ENCODE assay signal across 21 cellular contexts in the genomic region with DNA sequence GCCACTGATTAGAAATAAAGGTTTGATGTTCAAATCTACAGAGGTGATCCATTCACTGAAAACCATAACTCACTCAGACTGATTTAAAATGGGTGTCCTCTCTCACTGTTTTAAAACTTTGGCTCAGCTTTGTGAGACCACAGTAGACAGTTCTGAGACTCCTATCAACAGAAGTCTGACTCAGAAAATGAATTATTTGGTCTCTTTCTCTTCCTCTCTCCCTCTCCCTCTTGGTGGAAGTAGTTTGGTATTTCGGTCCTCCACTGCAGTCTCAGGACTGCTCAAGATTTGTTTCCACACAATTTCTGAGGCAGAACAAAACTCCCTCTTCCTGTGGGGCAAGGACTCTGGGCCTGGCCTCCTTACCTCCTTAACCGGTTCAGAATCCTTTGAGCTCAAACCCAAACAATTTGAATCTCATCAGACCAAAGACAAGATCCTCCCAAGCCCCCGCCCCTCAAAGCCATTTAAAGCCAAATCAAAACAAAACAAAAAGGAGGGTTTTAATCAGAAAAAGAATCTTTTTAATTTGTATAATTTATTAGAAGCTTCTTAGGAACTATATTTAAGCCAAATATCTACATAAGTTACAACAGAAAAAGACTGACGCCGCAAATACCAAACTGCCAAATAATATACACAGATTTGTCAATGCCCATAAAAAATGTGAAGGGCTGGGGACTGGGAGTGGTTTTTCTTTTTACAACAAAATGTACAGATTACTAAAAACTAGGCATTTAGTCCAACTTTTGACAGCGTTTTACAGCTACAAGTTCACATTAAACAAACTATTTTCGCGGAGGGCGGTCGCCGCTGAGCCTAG. TPM values are rescaled to one million over a fixed set of nuclear protein-coding genes. Genes with fewer than 3 reads are reported as not detected.
DNase-seq lines count a peak whose midpoint lies in the region; ATAC-seq and TF ChIP-seq lines count a peak whose summit lies in the region.
"Had no signal": no experiment of that assay in that cellular context is flagged by ENCODE, and none has a peak within 500 bp of the region (broad histone marks: within the 10 kb centered on the region; RNA-seq: fewer than 3 reads in every experiment).

No MANE protein-coding gene starts in this region.

- H3K27me3 Mint-ChIP-seq in activated T-cell treated with anti-CD3 and anti-CD28 coated beads, Interleukin-2, amount 50 U/mL, for 72 hours (ENCODE audit: low read depth): peaks cover 63% of the 10 kb centered on the region
- H3K27me3 Mint-ChIP-seq in activated T-cell treated with anti-CD3 and anti-CD28 coated beads, Interleukin-2, amount 50 U/mL, for 4 hours (ENCODE audit: low read depth): peaks cover 80% of the 10 kb centered on the region

- DNase-seq in activated T-cell treated with anti-CD3 and anti-CD28 coated beads, Interleukin-2, amount 50 U/mL, for 72 hours: no peak
- DNase-seq in activated T-cell treated with anti-CD3 and anti-CD28 coated beads, Interleukin-2, amount 50 U/mL, for 4 hours: no peak
- peak; percentile 39 for DNase-seq in GM20000 (ENCODE audit: low spot score)
- no peak for DNase-seq in epithelial cell of esophagus (ENCODE audit: low read depth)
- no peak for DNase-seq in upper lobe of right lung
- DNase-seq in colonic mucosa: no peak
- DNase-seq: caudate nucleus; CD4-positive, alpha-beta T cell; dorsolateral prefrontal cortex; foreskin fibroblast; NCI-H1436 treated with DMSO at 0.1 percent for 48 hours; NCI-H2227 treated with DMSO at 0.1 percent for 48 hours; stimulated activated CD8-positive, alpha-beta memory T cell treated with anti-CD3 and anti-CD28 coated beads, Interleukin-4, amount 100 ng/mL, for 48 hours; WERI-Rb-1 had no signal

- H3K36me3 ChIP-seq in upper lobe of right lung (no peaks in the 10 kb centered on the region), colonic mucosa (no peaks in the 10 kb centered on the region)
- H3K36me3 ChIP-seq: SJSA1, WERI-Rb-1 had no signal

- H3K9ac ChIP-seq in colonic mucosa (ENCODE audit: low read depth in 2 of 2, low read length in 2 of 2): no peak overlapping the region

- TF ChIP-seq CTCF in GM20000 (IDR thresholded peaks at IDR 0.05; ENCODE audit: extremely low read depth, missing control alignments) (no peak), epithelial cell of esophagus (IDR thresholded peaks at IDR 0.05; ENCODE audit: insufficient read depth, low read depth, low read length, missing control alignments) (no peak), upper lobe of right lung (IDR thresholded peaks at IDR 0.05) (no peak), colonic mucosa (IDR thresholded peaks at IDR 0.05) (no peak)

- no peak overlapping the region for H3K4me3 Mint-ChIP-seq in activated T-cell treated with anti-CD3 and anti-CD28 coated beads, Interleukin-2, amount 50 U/mL, for 72 hours
- H3K4me3 Mint-ChIP-seq in activated T-cell treated with anti-CD3 and anti-CD28 coated beads, Interleukin-2, amount 50 U/mL, for 4 hours: no peak overlapping the region
- H3K4me3 Mint-ChIP-seq: CD4-positive, alpha-beta T cell had no signal

- H3K27me3 ChIP-seq in upper lobe of right lung (peaks cover 94% of the 10 kb centered on the region), colonic mucosa (peaks cover 98% of the 10 kb centered on the region)

- H3K4me3 ChIP-seq in epithelial cell of esophagus (ENCODE audit: low read length): peak overlapping the region; percentile 8
- H3K4me3 ChIP-seq in upper lobe of right lung: peak overlapping the region; percentile 52
- no peak overlapping the region for H3K4me3 ChIP-seq in colonic mucosa
- H3K4me3 ChIP-seq: dorsolateral prefrontal cortex, hepatocyte, SJSA1 had no signal

- H3K4me1 Mint-ChIP-seq in activated T-cell treated with anti-CD3 and anti-CD28 coated beads, Interleukin-2, amount 50 U/mL, for 72 hours (ENCODE audit: low read depth): peaks cover 12% of the 10 kb centered on the region
- peaks cover 7% of the 10 kb centered on the region for H3K4me1 Mint-ChIP-seq in activated T-cell treated with anti-CD3 and anti-CD28 coated beads, Interleukin-2, amount 50 U/mL, for 4 hours (ENCODE audit: low read depth)

- peak overlapping the region; percentile 91 for H3K27ac ChIP-seq in upper lobe of right lung
- H3K27ac ChIP-seq in colonic mucosa: no peak overlapping the region
- H3K27ac ChIP-seq: dorsolateral prefrontal cortex, epithelial cell of prostate, hepatocyte, SJSA1, WERI-Rb-1 had no signal

- intact Hi-C loops in upper lobe of right lung (cut with DNase I): no loop called here
- intact Hi-C loops in colonic mucosa (cut with DNase I): no loop called here

- peaks cover 0 to 3% of the 10 kb centered on the region in 2 donors for H3K36me3 Mint-ChIP-seq in activated T-cell treated with anti-CD3 and anti-CD28 coated beads, Interleukin-2, amount 50 U/mL, for 72 hours (ENCODE audit: insufficient read depth in 2 of 2)
- no peaks in the 10 kb centered on the region for H3K36me3 Mint-ChIP-seq in activated T-cell treated with anti-CD3 and anti-CD28 coated beads, Interleukin-2, amount 50 U/mL, for 4 hours (ENCODE audit: insufficient read depth)

- H3K4me1 ChIP-seq in upper lobe of right lung: peaks cover 6% of the 10 kb centered on the region
- H3K4me1 ChIP-seq in colonic mucosa: peaks cover 11% of the 10 kb centered on the region

- ATAC-seq in activated T-cell treated with anti-CD3 and anti-CD28 coated beads, Interleukin-2, amount 50 U/mL, for 72 hours (replicated peaks in 1 of 2): peak in 1 of 2 donors; percentile 27
- ATAC-seq in activated T-cell treated with anti-CD3 and anti-CD28 coated beads, Interleukin-2, amount 50 U/mL, for 4 hours: no peak
- ATAC-seq in upper lobe of right lung (no peak), HG03159 (IDR thresholded peaks at IDR 0.05; ENCODE audit: unreplicated experiment) (no peak)
- ATAC-seq: Panc1 had no signal

- no peaks in the 10 kb centered on the region for H3K9me3 Mint-ChIP-seq in activated T-cell treated with anti-CD3 and anti-CD28 coated beads, Interleukin-2, amount 50 U/mL, for 72 hours
- no peaks in the 10 kb centered on the region for H3K9me3 Mint-ChIP-seq in activated T-cell treated with anti-CD3 and anti-CD28 coated beads, Interleukin-2, amount 50 U/mL, for 4 hours
- H3K9me3 Mint-ChIP-seq: CD4-positive, alpha-beta T cell had no signal

- H3K27ac Mint-ChIP-seq in activated T-cell treated with anti-CD3 and anti-CD28 coated beads, Interleukin-2, amount 50 U/mL, for 72 hours: peak overlapping the region; percentile 5
- H3K27ac Mint-ChIP-seq: CD4-positive, alpha-beta T cell had no signal

- no peaks in the 10 kb centered on the region for H3K9me3 ChIP-seq in upper lobe of right lung
- no peaks in the 10 kb centered on the region for H3K9me3 ChIP-seq in colonic mucosa
- H3K9me3 ChIP-seq: SJSA1 had no signal

RNA-seq across cellular contexts. Expression of a gene that starts 3.9 kb away (rescaled TPM):
- not detected for total RNA-seq in activated T-cell treated with anti-CD3 and anti-CD28 coated beads, Interleukin-2, amount 50 U/mL, for 72 hours
- total RNA-seq in activated T-cell treated with anti-CD3 and anti-CD28 coated beads, Interleukin-2, amount 50 U/mL, for 4 hours: under 1 TPM in 1 of 3 donors, not detected in 2; 0.13 TPM
- total RNA-seq in upper lobe of right lung (177 TPM), colonic mucosa (under 1 TPM in 1 of 2 donors, not detected in 1; 0.32 TPM)
- total RNA-seq: CD4-positive, alpha-beta T cell; osteoblast; SJSA1; T-helper 2 cell treated with Interferon-gamma antibody and Interleukin-4, amounts not matched to agents 100 ng/mL and 5 ng/mL, for 36 hours had no signal

Comparison
In these comparisons a context has a peak if more than half of its experiments do, and no peak if none do; other contexts are left out.
1. RNA of a gene that starts 3.9 kb away (total RNA-seq): 177 TPM in upper lobe of right lung (single experiment); 0.32 TPM in colonic mucosa, 0.13 TPM in activated T-cell treated with anti-CD3 and anti-CD28 coated beads, Interleukin-2, amount 50 U/mL, for 4 hours and not detected in activated T-cell treated with anti-CD3 and anti-CD28 coated beads, Interleukin-2, amount 50 U/mL, for 72 hours; every median in the first group is over 100 times any median in the second.